Comparison of ENCODE assay signal across 24 cellular contexts in genomic region chr12:104407922-104408321, GRCh38.
"Had no signal": no experiment of that assay in that cellular context is flagged by ENCODE, and none has a peak within 500 bp of the region (broad histone marks: within the 10 kb centered on the region; RNA-seq: fewer than 3 reads in every experiment).

No MANE protein-coding gene starts in this region.

- H3K36me3 ChIP-seq: sigmoid colon, stomach, suprapubic skin, transverse colon, vagina had no signal

- H3K4me3 ChIP-seq: coronary artery, sigmoid colon, smooth muscle cell, stomach, suprapubic skin, transverse colon, vagina had no signal

- FAIRE-seq: bronchial epithelial cell had no signal

- H3K27ac ChIP-seq: epithelial cell of prostate, sigmoid colon, suprapubic skin, transverse colon, vagina had no signal

- DNase-seq: activated B cell treated with CpG ODN at 0.5 μM for 24 hours; activated CD4-positive, alpha-beta T cell treated with anti-CD3 and anti-CD28 coated beads for 36 hours; activated CD4-positive, alpha-beta T cell treated with anti-CD3 and anti-CD28 coated beads, Interleukin-2, amount 50 U/mL, for 4 hours; activated CD8-positive, alpha-beta memory T cell treated with anti-CD3 and anti-CD28 coated beads for 24 hours; activated CD8-positive, alpha-beta memory T cell treated with anti-CD3 and anti-CD28 coated beads, Interleukin-2, amount 50 U/mL, for 4 hours; activated T-cell treated with anti-CD3 and anti-CD28 coated beads, Interleukin-2, amount 50 U/mL, for 24 hours; cerebellar nuclear complex; hypothalamus; naive B cell; nucleus accumbens; posterior cingulate gyrus; sigmoid colon; stimulated activated CD4-positive, alpha-beta T cell treated with anti-CD3 and anti-CD28 coated beads, Interleukin-15, amount 100 ng/mL, for 24 hours had no signal

- ATAC-seq: activated CD4-positive, alpha-beta T cell treated with anti-CD3 and anti-CD28 coated beads for 36 hours; activated naive CD4-positive, alpha-beta T cell treated with anti-CD3 and anti-CD28 coated beads, Interleukin-2, amount 50 U/mL, for 72 hours; activated T-helper 17 cell treated with anti-CD3 and anti-CD28 coated beads, Interleukin-2, amount 50 U/mL, for 72 hours; stimulated activated memory B cell treated with anti-CD40 and anti-IgM and Interleukin-4, amounts not matched to agents 10 μg/mL and 1 μg/mL and 100 μg/mL, for 72 hours had no signal

- H3K27me3 ChIP-seq: sigmoid colon, stomach, suprapubic skin, transverse colon, vagina had no signal

- H3K4me1 ChIP-seq: sigmoid colon, suprapubic skin, transverse colon, vagina had no signal

- H3K9me3 ChIP-seq: suprapubic skin, transverse colon, vagina had no signal
